ENCODE assay signal across 11 cellular contexts in the genomic region with DNA sequence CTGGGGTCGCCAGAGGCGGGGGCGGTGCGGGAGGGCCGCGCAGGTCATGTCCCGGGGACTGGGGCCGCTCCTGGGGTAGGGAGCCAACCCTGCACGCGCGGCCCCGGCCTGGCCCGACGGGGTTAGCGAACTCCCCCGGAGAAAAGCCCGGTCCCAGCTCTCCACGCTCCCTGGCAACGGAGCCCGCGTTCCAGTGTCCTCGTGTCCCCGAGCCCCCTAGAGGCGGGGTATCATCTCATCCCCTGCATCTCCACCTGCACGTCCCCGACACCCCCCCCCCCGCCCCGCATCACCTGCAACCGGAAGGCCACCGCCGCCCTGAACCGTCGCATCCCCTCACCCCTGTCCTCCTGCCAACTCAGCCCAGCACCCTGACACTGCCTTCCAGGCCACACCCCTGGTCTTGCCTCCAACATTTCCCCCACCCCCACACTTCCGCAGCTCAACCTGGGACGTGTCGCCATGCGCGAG. TPM values are rescaled to one million over a fixed set of nuclear protein-coding genes. Genes with fewer than 3 reads are reported as not detected.
DNase-seq lines count a peak whose midpoint lies in the region; FAIRE-seq and TF ChIP-seq lines count a peak whose summit lies in the region.
"Had no signal": no experiment of that assay in that cellular context is flagged by ENCODE, and none has a peak within 500 bp of the region (broad histone marks: within the 10 kb centered on the region; RNA-seq: fewer than 3 reads in every experiment).

No MANE protein-coding gene starts in this region.

- no peaks in the 10 kb centered on the region for H3K4me1 ChIP-seq in hepatocyte (ENCODE audit: insufficient read depth)
- H3K4me1 ChIP-seq in small intestine (ENCODE audit: control insufficient read depth in 2 of 2, insufficient read depth in 1 of 2, low read depth in 1 of 2, low read length in 1 of 2), result no peaks in the 10 kb centered on the region

- FAIRE-seq in small intestine (lab: Jason Lieb, UNC), result no peak
- FAIRE-seq: G401.6 had no signal

- no peak overlapping the region for H2AFZ ChIP-seq in hepatocyte

- H4K20me1 ChIP-seq in hepatocyte (ENCODE audit: insufficient read depth, poor library complexity, severe bottlenecking), result no peaks in the 10 kb centered on the region

- H3K27me3 ChIP-seq in hepatocyte, result peaks cover 3% of the 10 kb centered on the region
- no peaks in the 10 kb centered on the region for H3K27me3 ChIP-seq in small intestine (ENCODE audit: control insufficient read depth in 2 of 2, insufficient read depth in 2 of 2, low read length in 2 of 2)

- DNase-seq in HuH-7.5 (ENCODE audit: low spot score) (peak; percentile 35), hepatocyte (ENCODE audit: low spot score) (no peak), GM03348 (ENCODE audit: low spot score) (no peak), SHP77 (lab: John Stamatoyannopoulos, UW) (no peak), SK-N-DZ (ENCODE audit: low spot score) (no peak), small intestine (no peak)
- DNase-seq in activated CD8-positive, alpha-beta memory T cell treated with anti-CD3 and anti-CD28 coated beads for 24 hours, result peak; percentile 75
- DNase-seq in stimulated activated CD8-positive, alpha-beta memory T cell treated with anti-CD3 and anti-CD28 coated beads, Interleukin-15, amount 100 ng/mL, for 4 hours (ENCODE audit: low read depth in 2 of 2), result peak; percentile 29 to 43

- H3K9me3 ChIP-seq in hepatocyte (ENCODE audit: low read depth), result no peaks in the 10 kb centered on the region
- no peaks in the 10 kb centered on the region for H3K9me3 ChIP-seq in small intestine (ENCODE audit: control insufficient read depth, low read depth)

- H3K36me3 ChIP-seq in hepatocyte (replicated peaks; ENCODE audit: insufficient read depth, low read depth), result no peaks in the 10 kb centered on the region
- H3K36me3 ChIP-seq in small intestine (ENCODE audit: control insufficient read depth in 2 of 2, insufficient read depth in 2 of 2, low read length in 2 of 2), result peaks cover 2% of the 10 kb centered on the region in 2 donors

- TF ChIP-seq CTCF in hepatocyte (IDR thresholded peaks at IDR 0.05; ENCODE audit: poor library complexity), result no peak

- peak overlapping the region; percentile 60 for H3K4me2 ChIP-seq in hepatocyte

- no peaks in the 10 kb centered on the region for H3K79me2 ChIP-seq in hepatocyte

- no peak overlapping the region for H3K4me3 ChIP-seq in hepatocyte
- H3K4me3 ChIP-seq in small intestine (ENCODE audit: low read depth in 1 of 2, low read length in 2 of 2), result no peak overlapping the region

- H3K9me2 ChIP-seq in hepatocyte (replicated peaks; ENCODE audit: insufficient read depth), result no peaks in the 10 kb centered on the region

- H3K27ac ChIP-seq in hepatocyte (no peak overlapping the region), small intestine (ENCODE audit: low read depth in 1 of 2, low read length in 1 of 2) (no peak overlapping the region)

- WGBS in hepatocyte (ENCODE audit: low lambda C conversion rate, missing lambda C conversion rate), result 42% methylated on average over 5 of the region's 38 CpGs
- WGBS in small intestine, 3 donors, result 6 to 13% (median 11%) methylated on average over 28 to 38 of the region's 38 CpGs

RNA-seq across cellular contexts. Expression of a gene that starts 2.7 kb away (rescaled TPM):
- total RNA-seq in hepatocyte, result not detected in 2 replicates
- polyA plus RNA-seq in hepatocyte (0.11 and 0.61 TPM in 2 replicates), small intestine (not detected)
- not detected in 2 replicates for polyA plus RNA-seq in SK-N-DZ (2014; cell fraction: cytosol; rRNA removed)
- not detected in 2 replicates for polyA plus RNA-seq in SK-N-DZ (2014; cell fraction: nucleus; rRNA removed)
- total RNA-seq: lung microvascular endothelial cell had no signal

RNA-seq across cellular contexts. Expression of a gene that starts 53.6 kb away (rescaled TPM):
- total RNA-seq in hepatocyte, result 6.7 and 14.5 TPM in 2 replicates
- polyA plus RNA-seq in hepatocyte (6.8 and 9.7 TPM in 2 replicates), small intestine (1 to 10 TPM; 4.6 to 9.2 (median 8.9) TPM)
- 4.6 and 7.1 TPM in 2 replicates for polyA plus RNA-seq in SK-N-DZ (2014; cell fraction: cytosol; rRNA removed)
- polyA plus RNA-seq in SK-N-DZ (2014; cell fraction: nucleus; rRNA removed), result 6.8 and 11.1 TPM in 2 replicates

RNA-seq across cellular contexts. Expression of a gene that starts 59.5 kb away (rescaled TPM):
- 35.1 and 37.4 TPM in 2 replicates for total RNA-seq in hepatocyte
- polyA plus RNA-seq in hepatocyte (35.5 and 44.0 TPM in 2 replicates), small intestine (10 to 100 TPM in 1 of 3 donors, 1 to 10 TPM in 2; 2.0 to 16.2 (median 3.0) TPM)
- polyA plus RNA-seq in SK-N-DZ (2014; cell fraction: cytosol; rRNA removed), result 80.6 and 90.7 TPM in 2 replicates
- 105 and 139 TPM in 2 replicates for polyA plus RNA-seq in SK-N-DZ (2014; cell fraction: nucleus; rRNA removed)
- polyA plus RNA-seq: IgD-negative memory B cell had no signal

Comparison
In these comparisons a context has a peak if more than half of its experiments do, and no peak if none do; other contexts are left out.
1. DNase-seq: peak in HuH-7.5 (single experiment), activated CD8-positive, alpha-beta memory T cell treated with anti-CD3 and anti-CD28 coated beads for 24 hours (single experiment) and stimulated activated CD8-positive, alpha-beta memory T cell treated with anti-CD3 and anti-CD28 coated beads, Interleukin-15, amount 100 ng/mL, for 4 hours (2 of 2); none in hepatocyte (single experiment), GM03348 (single experiment), SHP77 (0 of 2), SK-N-DZ (single experiment) and small intestine (single experiment).